8 cellular contexts compared by ENCODE assay signal in genomic region chr22:41300661-41301060, GRCh38. TPM values are rescaled to one million over a fixed set of nuclear protein-coding genes. Genes with fewer than 3 reads are reported as not detected.
DNase-seq lines count a peak whose midpoint lies in the region; ATAC-seq and TF ChIP-seq lines count a peak whose summit lies in the region.

No MANE protein-coding gene starts in this region.

- H3K27ac Mint-ChIP-seq in memory B cell: peak overlapping the region; percentile 98
- H3K27ac Mint-ChIP-seq in type B pancreatic cell: peak overlapping the region; percentile 100

- H3K27ac ChIP-seq in heart left ventricle (peak overlapping the region in 8 of 12 donors; percentile 84 to 95 (median 89)), body of pancreas (peak overlapping the region; percentile 56 to 91 (median 86))

- peaks cover 0 to 30% (median 16%) of the 10 kb centered on the region in 12 donors for H3K4me1 ChIP-seq in heart left ventricle
- H3K4me1 ChIP-seq in body of pancreas: peaks cover 19% of the 10 kb centered on the region

- H3K36me3 Mint-ChIP-seq in memory B cell (peaks cover 2% of the 10 kb centered on the region), type B pancreatic cell (peaks cover 7% of the 10 kb centered on the region)

- H3K9me3 ChIP-seq in heart left ventricle: no peaks in the 10 kb centered on the region
- no peaks in the 10 kb centered on the region for H3K9me3 ChIP-seq in body of pancreas

- TF ChIP-seq CTCF in heart left ventricle (IDR thresholded peaks at IDR 0.05) (no peak), body of pancreas (IDR thresholded peaks at IDR 0.05) (no peak), type B pancreatic cell (conservative IDR thresholded peaks at IDR 0.05) (no peak)

- H3K4me1 Mint-ChIP-seq in memory B cell (peaks cover 19% of the 10 kb centered on the region), type B pancreatic cell (ENCODE audit: unreplicated experiment) (peaks cover 21% of the 10 kb centered on the region)

- H3K9me3 Mint-ChIP-seq in memory B cell: no peaks in the 10 kb centered on the region
- H3K9me3 Mint-ChIP-seq in type B pancreatic cell: no peaks in the 10 kb centered on the region

- no peaks in the 10 kb centered on the region for H3K27me3 Mint-ChIP-seq in memory B cell
- no peaks in the 10 kb centered on the region for H3K27me3 Mint-ChIP-seq in type B pancreatic cell

- H3K4me3 ChIP-seq in heart left ventricle: peak overlapping the region in 10 of 12 donors; percentile 75 to 100 (median 98)
- no peak overlapping the region for H3K4me3 ChIP-seq in body of pancreas

- H3K36me3 ChIP-seq in heart left ventricle: no peaks in the 10 kb centered on the region
- no peaks in the 10 kb centered on the region for H3K36me3 ChIP-seq in body of pancreas (replicated peaks in 1 of 2; ENCODE audit: insufficient read depth in 1 of 2, low read depth in 2 of 2)

- H3K27me3 ChIP-seq in heart left ventricle (no peaks in the 10 kb centered on the region), body of pancreas (no peaks in the 10 kb centered on the region)

- intact Hi-C loops in heart left ventricle (cut with DNase I) (loop anchor here in 3 of 10 donors (5.0 to 10.0 kb wide), 2 partner anchors 64 to 67 kb away; no protein-coding TSS in a partner anchor), Right ventricle myocardium inferior (cut with DNase I) (loop anchor here (5.0 kb wide), 1 partner anchor 67 kb away; no protein-coding TSS in a partner anchor), body of pancreas (cut with DNase I) (no loop called here), head of caudate nucleus (cut with DNase I) (loop anchor here (10.0 kb wide), 1 partner anchor 64 kb away; no protein-coding TSS in a partner anchor)

- no peak for TF ChIP-seq POLR2A in heart left ventricle (IDR thresholded peaks at IDR 0.05)
- no peak for TF ChIP-seq POLR2A in body of pancreas (IDR thresholded peaks at IDR 0.05)

- peak overlapping the region; percentile 87 for H3K4me3 Mint-ChIP-seq in memory B cell
- H3K4me3 Mint-ChIP-seq in type B pancreatic cell: peak overlapping the region; percentile 90

- DNase-seq in heart left ventricle (no peak), Right ventricle myocardium inferior (ENCODE audit: missing footprints) (no peak), body of pancreas (no peak), memory B cell (ENCODE audit: low spot score in 2 of 2) (no peak), type B pancreatic cell (ENCODE audit: extremely low spot score, unreplicated experiment) (no peak), kidney tubule cell (ENCODE audit: low spot score) (no peak), head of caudate nucleus (no peak)

- ATAC-seq in heart left ventricle: no peak
- ATAC-seq in Right ventricle myocardium inferior: no peak
- no peak for ATAC-seq in body of pancreas
- no peak for ATAC-seq in memory B cell (ENCODE audit: low read depth)
- ATAC-seq in HG03159 (IDR thresholded peaks at IDR 0.05; ENCODE audit: unreplicated experiment): no peak

- WGBS in heart left ventricle, 4 donors: 52 to 62% (median 56%) methylated on average over 7 of the region's 7 CpGs
- 21 to 31% methylated on average over 6 to 7 of the region's 7 CpGs for WGBS in body of pancreas, 2 donors

RNA-seq across cellular contexts. Expression of gene ZC3H7B, which starts 0.7 kb away (rescaled TPM):
- total RNA-seq in heart left ventricle: 10 to 100 TPM; 32.2 to 50.4 (median 37.1) TPM
- 10 to 100 TPM; 29.7 to 48.7 TPM for polyA plus RNA-seq in heart left ventricle
- 45.5 TPM for total RNA-seq in Right ventricle myocardium inferior
- total RNA-seq in body of pancreas: 10 to 100 TPM; 29.8 to 34.3 TPM
- 74.3 and 76.2 TPM in 2 replicates for total RNA-seq in type B pancreatic cell (ENCODE audit: low replicate concordance)

RNA-seq across cellular contexts. Expression of gene RANGAP1, which starts 14.7 kb away (rescaled TPM):
- total RNA-seq in heart left ventricle: 10 to 100 TPM; 27.7 to 75.6 (median 35.0) TPM
- 100 to 1,000 TPM in 1 of 2 donors, 10 to 100 TPM in 1; 23.7 to 125 TPM for polyA plus RNA-seq in heart left ventricle
- 51.5 TPM for total RNA-seq in Right ventricle myocardium inferior
- 10 to 100 TPM; 45.4 to 62.3 TPM for total RNA-seq in body of pancreas
- total RNA-seq in type B pancreatic cell (ENCODE audit: low replicate concordance): 83.7 and 98.9 TPM in 2 replicates

RNA-seq across cellular contexts. Expression of gene CHADL, which starts 59.9 kb away (rescaled TPM):
- total RNA-seq in heart left ventricle (10 to 100 TPM in 5 of 9 donors, 1 to 10 TPM in 4; 5.6 to 20.6 (median 10.7) TPM), Right ventricle myocardium inferior (26.4 TPM), body of pancreas (1 to 10 TPM; 1.8 to 6.3 TPM), type B pancreatic cell (ENCODE audit: low replicate concordance) (1.1 and 1.4 TPM in 2 replicates)
- polyA plus RNA-seq in heart left ventricle: 10 to 100 TPM in 1 of 2 donors, 1 to 10 TPM in 1; 3.9 to 31.2 TPM

Comparison
In these comparisons a context has a peak if more than half of its experiments do, and no peak if none do; other contexts are left out.
1. H3K4me3 ChIP-seq: peak in heart left ventricle (10 of 12); none in body of pancreas (0 of 2).